Comparison of ENCODE assay signal across 11 cellular contexts in genomic region chr4:141713185-141713584, GRCh38.
"Had no signal": no experiment of that assay in that cellular context is flagged by ENCODE, and none has a peak within 500 bp of the region (broad histone marks: within the 10 kb centered on the region; RNA-seq: fewer than 3 reads in every experiment).

No MANE protein-coding gene starts in this region.

- DNase-seq: activated naive CD4-positive, alpha-beta T cell treated with anti-CD3 and anti-CD28 coated beads, Interleukin-2, amount 50 U/mL, for 16 hours; hypothalamus; left ventricle myocardium inferior; occipital lobe; right cardiac atrium; small intestine; stimulated activated CD4-positive, alpha-beta T cell treated with anti-CD3 and anti-CD28 coated beads, Interleukin-4, amount 100 ng/mL, for 24 hours; stimulated activated naive CD4-positive, alpha-beta T cell; tibial artery had no signal

- FAIRE-seq: small intestine, urothelium cell line had no signal

- H3K36me3 ChIP-seq: left ventricle myocardium inferior, tibial artery had no signal

- H3K27me3 ChIP-seq: tibial artery had no signal

- H3K4me1 ChIP-seq: left ventricle myocardium inferior, tibial artery had no signal

- ATAC-seq: esophagus mucosa, right cardiac atrium had no signal

- H3K27ac ChIP-seq: left ventricle myocardium inferior, tibial artery had no signal

- H3K4me3 ChIP-seq: left ventricle myocardium inferior, tibial artery had no signal

- H3K9me3 ChIP-seq: tibial artery had no signal
